In genomic region chr1:229557913-229558414, GRCh38 we compare ENCODE assay signal across 1 cellular context.
TF ChIP-seq lines count a peak whose summit lies in the region.

No MANE protein-coding gene starts in this region.

TF ChIP-seq in GM12878, 131 proteins besides CTCF, POLR2A, EP300 and RAD21:
- TF ChIP-seq IKZF2 (IDR thresholded peaks at IDR 0.05) = no peak
- TF ChIP-seq CBX3 (IDR thresholded peaks at IDR 0.05; ENCODE audit: borderline replicate concordance, low read depth) = no peak
- TF ChIP-seq ZBTB40 (IDR thresholded peaks at IDR 0.05; ENCODE audit: borderline replicate concordance) = 0 out of 2 replicates have a peak, but pooled peaks have one; percentile 7
- 0 out of 3 replicates have a peak, but pooled peaks have one; percentile 14 for TF ChIP-seq POU2F2 (IDR thresholded peaks at IDR 0.05; ENCODE audit: borderline replicate concordance, low read depth, low read length)
- peak; percentile 56 for TF ChIP-seq LARP7 (IDR thresholded peaks at IDR 0.05)
- peak; percentile 47; the same call in 1 of the 2 replicates for TF ChIP-seq GATAD2B (conservative IDR thresholded peaks at IDR 0.05; ENCODE audit: low read depth)
